In genomic region chr14:81033841-81034240, GRCh38 we compare ENCODE assay signal across 31 cellular contexts.
DNase-seq lines count a peak whose midpoint lies in the region; ATAC-seq, FAIRE-seq and TF ChIP-seq lines count a peak whose summit lies in the region.
"Had no signal": no experiment of that assay in that cellular context is flagged by ENCODE, and none has a peak within 500 bp of the region (broad histone marks: within the 10 kb centered on the region; RNA-seq: fewer than 3 reads in every experiment).

No MANE protein-coding gene starts in this region.

- intact Hi-C loops in Right ventricle myocardium inferior (cut with DNase I), result no loop called here
- intact Hi-C loops in right cardiac atrium (cut with DNase I), result no loop called here
- intact Hi-C loops in left lung (cut with DNase I), result no loop called here
- intact Hi-C loops in upper lobe of right lung (cut with DNase I), result no loop called here
- intact Hi-C loops in MCF 10A (cut with micrococcal nuclease), result no loop called here

- H3K27me3 Mint-ChIP-seq in MCF 10A (ENCODE audit: insufficient read depth, unreplicated experiment), result peaks cover 14% of the 10 kb centered on the region

- no peak for TF ChIP-seq CTCF in left lung (IDR thresholded peaks at IDR 0.05)
- TF ChIP-seq CTCF in upper lobe of right lung (IDR thresholded peaks at IDR 0.05), result no peak
- no peak for TF ChIP-seq CTCF in MCF 10A (IDR thresholded peaks at IDR 0.05; ENCODE audit: unreplicated experiment)

- FAIRE-seq in urothelium cell line (lab: Jason Lieb, UNC), result no peak
- FAIRE-seq: endometrium, frontal cortex, GM12878 had no signal

- CTCF ChIA-PET in MCF 10A (lab: Yijun Ruan, JAX), result interaction anchor here (0.6 kb wide), 4 partner anchors 123 to 431 kb away, joined by 3 to 4 read pairs (median 3); no protein-coding TSS in a partner anchor

- H3K27ac ChIP-seq in right cardiac atrium (ENCODE audit: low read length) (no peak overlapping the region), left lung (no peak overlapping the region), upper lobe of right lung (no peak overlapping the region)
- H3K27ac ChIP-seq: esophagus squamous epithelium, psoas muscle, tibial artery, WERI-Rb-1 had no signal

- no peaks in the 10 kb centered on the region for H3K36me3 ChIP-seq in left lung
- H3K36me3 ChIP-seq in upper lobe of right lung, result no peaks in the 10 kb centered on the region
- H3K36me3 ChIP-seq: esophagus squamous epithelium, tibial artery, WERI-Rb-1 had no signal

- no peaks in the 10 kb centered on the region for H3K9me3 Mint-ChIP-seq in MCF 10A (ENCODE audit: unreplicated experiment)
- H3K9me3 Mint-ChIP-seq: activated CD4-positive, alpha-beta T cell treated with anti-CD3 and anti-CD28 coated beads, Interleukin-2, amount 10 ng/mL, durations not matched to agents 24 days and 14 days had no signal

- 43% methylated on average over 1 of the region's 1 CpG for WGBS in right cardiac atrium

- ATAC-seq in Right ventricle myocardium inferior, result peak; percentile 34
- ATAC-seq in right cardiac atrium, result no peak
- ATAC-seq in left lung, result peak; percentile 41
- peak; percentile 74 for ATAC-seq in upper lobe of right lung
- ATAC-seq: CD8-positive, alpha-beta T cell; GM12878; left colon; psoas muscle; T-helper 17 cell had no signal

- no TSS peak for BruUV-seq in MCF 10A (replicated peaks; lab: Mats Ljungman, UMichigan)

- DNase-seq in Right ventricle myocardium inferior (ENCODE audit: missing footprints) (no peak), right cardiac atrium (no peak), SIG-M5 treated with dmso at 0.1 percent for 504 hours (lab: John Stamatoyannopoulos, UW; ENCODE audit: unreplicated experiment) (peak; percentile 80), left lung (peak in 1 of 2 donors; percentile 34), upper lobe of right lung (no peak), urothelium cell line (ENCODE audit: low spot score) (no peak), MCF 10A (ENCODE audit: unreplicated experiment) (no peak), NCI-H526 treated with DMSO at 0.1 percent for 48 hours (lab: John Stamatoyannopoulos, UW) (no peak)
- DNase-seq: 8988T; activated CD4-positive, alpha-beta T cell treated with anti-CD3 and anti-CD28 coated beads, Interleukin-2, amount 10 ng/mL, durations not matched to agents 24 days and 14 days; activated effector memory CD4-positive, alpha-beta T cell treated with anti-CD3 and anti-CD28 coated beads, Interleukin-2, amount 50 U/mL, for 16 hours; activated T-cell treated with anti-CD3 and anti-CD28 coated beads, Interleukin-2, amount 50 U/mL, for 1 hour; CD8-positive, alpha-beta T cell; central memory CD4-positive, alpha-beta T cell; dermis blood vessel endothelial cell; EL; esophagus squamous epithelium; hippocampal formation; IMR-90; left colon; mesenchymal stem cell; NCI-H1436; NCI-H510A; psoas muscle; stimulated activated naive CD4-positive, alpha-beta T cell treated with Interleukin-2 at 50 U/mL for 16 hours; T-helper 17 cell; WERI-Rb-1 had no signal

- no peaks in the 10 kb centered on the region for H3K36me3 Mint-ChIP-seq in MCF 10A (ENCODE audit: insufficient read depth, unreplicated experiment)
- H3K36me3 Mint-ChIP-seq: CD8-positive, alpha-beta T cell had no signal

- no peak overlapping the region for H3K27ac Mint-ChIP-seq in MCF 10A (ENCODE audit: low read depth, unreplicated experiment)
- H3K27ac Mint-ChIP-seq: activated CD4-positive, alpha-beta T cell treated with anti-CD3 and anti-CD28 coated beads, Interleukin-2, amount 10 ng/mL, durations not matched to agents 24 days and 14 days; CD8-positive, alpha-beta T cell; T-helper 17 cell had no signal

- no peaks in the 10 kb centered on the region for H3K4me1 ChIP-seq in right cardiac atrium (ENCODE audit: control insufficient read depth, insufficient read depth, low read length)
- H3K4me1 ChIP-seq in left lung, result no peaks in the 10 kb centered on the region
- H3K4me1 ChIP-seq in upper lobe of right lung, result no peaks in the 10 kb centered on the region
- H3K4me1 ChIP-seq: esophagus squamous epithelium, psoas muscle, tibial artery had no signal

- H3K4me3 Mint-ChIP-seq in MCF 10A (ENCODE audit: unreplicated experiment), result no peak overlapping the region
- H3K4me3 Mint-ChIP-seq: activated CD4-positive, alpha-beta T cell treated with anti-CD3 and anti-CD28 coated beads, Interleukin-2, amount 10 ng/mL, durations not matched to agents 24 days and 14 days; CD8-positive, alpha-beta T cell; T-helper 17 cell had no signal

- H3K27me3 ChIP-seq in right cardiac atrium (ENCODE audit: control insufficient read depth, insufficient read depth), result no peaks in the 10 kb centered on the region
- H3K27me3 ChIP-seq in left lung, result no peaks in the 10 kb centered on the region
- no peaks in the 10 kb centered on the region for H3K27me3 ChIP-seq in upper lobe of right lung
- H3K27me3 ChIP-seq: esophagus squamous epithelium, tibial artery had no signal

- no peaks in the 10 kb centered on the region for H3K4me1 Mint-ChIP-seq in MCF 10A (ENCODE audit: insufficient read depth, unreplicated experiment)
- H3K4me1 Mint-ChIP-seq: activated CD4-positive, alpha-beta T cell treated with anti-CD3 and anti-CD28 coated beads, Interleukin-2, amount 10 ng/mL, durations not matched to agents 24 days and 14 days; T-helper 17 cell had no signal

- H3K9me3 ChIP-seq in right cardiac atrium (ENCODE audit: control insufficient read depth, low read length) (no peaks in the 10 kb centered on the region), left lung (peaks cover 0 to 14% of the 10 kb centered on the region in 2 donors), upper lobe of right lung (no peaks in the 10 kb centered on the region)
- H3K9me3 ChIP-seq: esophagus squamous epithelium, psoas muscle had no signal

- POLR2A ChIA-PET in MCF 10A (lab: Yijun Ruan, JAX), result interaction anchor here (0.6 kb wide), 1 partner anchor 65 kb away, joined by 3 read pairs; no protein-coding TSS in a partner anchor

- no peak overlapping the region for H3K4me3 ChIP-seq in right cardiac atrium (ENCODE audit: low read length)
- H3K4me3 ChIP-seq in left lung, result no peak overlapping the region
- no peak overlapping the region for H3K4me3 ChIP-seq in upper lobe of right lung
- H3K4me3 ChIP-seq: esophagus squamous epithelium, GM12878, psoas muscle, tibial artery had no signal

Comparison
In these comparisons a context has a peak if more than half of its experiments do, and no peak if none do; other contexts are left out.
1. ATAC-seq: peak in Right ventricle myocardium inferior (single experiment), left lung (single experiment) and upper lobe of right lung (single experiment); none in right cardiac atrium (0 of 2).